Comparison of ENCODE assay signal across 9 cellular contexts in genomic region chr21:41952568-41953248, GRCh38. TPM values are rescaled to one million over a fixed set of nuclear protein-coding genes. Genes with fewer than 3 reads are reported as not detected.
DNase-seq lines count a peak whose midpoint lies in the region; ATAC-seq, FAIRE-seq and TF ChIP-seq lines count a peak whose summit lies in the region.
"Had no signal": no experiment of that assay in that cellular context is flagged by ENCODE, and none has a peak within 500 bp of the region (broad histone marks: within the 10 kb centered on the region; RNA-seq: fewer than 3 reads in every experiment).

No MANE protein-coding gene starts in this region.

- TSS peak; percentile 53 for BruUV-seq in HepG2 (replicated peaks; lab: Mats Ljungman, UMichigan)

- H3K36me3 ChIP-seq in HepG2 (replicated peaks in 1 of 2; ENCODE audit: control insufficient read depth in 1 of 2, insufficient read depth in 2 of 2, low read length in 2 of 2): no peaks in the 10 kb centered on the region
- no peaks in the 10 kb centered on the region for H3K36me3 ChIP-seq in transverse colon

- no peak overlapping the region for H2AFZ ChIP-seq in HepG2 (ENCODE audit: low read length)

- no peaks in the 10 kb centered on the region for H4K20me1 ChIP-seq in HepG2 (ENCODE audit: insufficient read depth, low read length)

- H3K4me2 ChIP-seq in HepG2 (ENCODE audit: low read depth, low read length): peak overlapping the region; percentile 91

- FAIRE-seq in HepG2 (lab: Jason Lieb, UNC): no peak
- FAIRE-seq: endometrium had no signal

- H3K4me1 ChIP-seq in HepG2 (ENCODE audit: insufficient read depth, low read length) (peaks cover 76% of the 10 kb centered on the region), transverse colon (peaks cover 3 to 33% (median 18%) of the 10 kb centered on the region in 4 donors)

- H3K4me3 ChIP-seq in astrocyte of the cerebellum (ENCODE audit: low read depth, low read length) (peak overlapping the region; percentile 62), HepG2 (replicated peaks in 1 of 3; ENCODE audit: insufficient read depth in 1 of 3, low read depth in 2 of 3, low read length in 3 of 3) (peak overlapping the region; percentile 54 to 75 (median 54)), transverse colon (peak overlapping the region; percentile 48 to 87 (median 70))

- H3K27ac ChIP-seq in HepG2 (ENCODE audit: extremely low read length, insufficient read depth, low read length) (peak overlapping the region; percentile 9), transverse colon (peak overlapping the region; percentile 36 to 79 (median 58))

- peak overlapping the region; percentile 72 for H3K9ac ChIP-seq in HepG2 (ENCODE audit: insufficient read depth, low read depth, low read length)

- intact Hi-C loops in Right ventricle myocardium superior (cut with DNase I): no loop called here
- intact Hi-C loops in cardiac septum (cut with DNase I): loop anchor here (10.0 kb wide), 1 partner anchor 162 kb away; no protein-coding TSS in a partner anchor
- intact Hi-C loops in HepG2 (cut with micrococcal nuclease; ENCODE audit: unreplicated experiment): no loop called here
- intact Hi-C loops in transverse colon (cut with DNase I; ENCODE audit: low total_unique reads): loop anchor here (10.0 kb wide), 1 partner anchor 52 kb away; no protein-coding TSS in a partner anchor

- CTCF ChIA-PET in HepG2 (lab: Yijun Ruan, JAX; ENCODE audit: low intra/inter-chr PET ratio, low total read pairs): no interaction called here

- TF ChIP-seq CTCF in astrocyte of the cerebellum (IDR thresholded peaks at IDR 0.05; ENCODE audit: low read depth, low read length, missing control alignments) (no peak), HepG2 (CRISPR knock-in tag; IDR thresholded peaks at IDR 0.05) (no peak), transverse colon (IDR thresholded peaks at IDR 0.05) (no peak)

- WGBS in HepG2 (ENCODE audit: low lambda C conversion rate): 33% methylated on average over 16 of the region's 30 CpGs
- WGBS in transverse colon (ENCODE audit: low coverage in 1 of 2), 2 donors: 49 to 75% methylated on average over 4 to 30 of the region's 30 CpGs

- in situ Hi-C loops in astrocyte of the cerebellum (cut with HindIII; ENCODE audit: low sequenced_read_pairs): no loop called here
- in situ Hi-C loops in HepG2 (cut with HindIII; ENCODE audit: extremely low pct_ligation_motif_present, low pct_unique_long_range_greater_than_20kb): loop anchor here (10.0 kb wide), 1 partner anchor 162 kb away; no protein-coding TSS in a partner anchor
- in situ Hi-C loops in transverse colon (cut with MboI; ENCODE audit: low pct_ligation_motif_present in 1 of 4, low pct_unique_long_range_greater_than_20kb in 1 of 4, low sequenced_read_pairs in 3 of 4): no loop called here

- POLR2A ChIA-PET in HepG2 (lab: Yijun Ruan, JAX): interaction anchor here (1.8 to 2.4 kb wide), 2 partner anchors 20 to 26 kb away, joined by 8 to 11 read pairs; no protein-coding TSS in a partner anchor

- peaks cover 24% of the 10 kb centered on the region for H3K79me2 ChIP-seq in HepG2 (ENCODE audit: insufficient read depth, low read length)

- ATAC-seq in Right ventricle myocardium superior (ENCODE audit: poor library complexity): no peak
- ATAC-seq in HepG2: peak; percentile 24

- H3K27me3 ChIP-seq in HepG2 (ENCODE audit: control insufficient read depth in 1 of 2, insufficient read depth in 2 of 2, low read length in 2 of 2): no peaks in the 10 kb centered on the region
- H3K27me3 ChIP-seq in transverse colon: no peaks in the 10 kb centered on the region

- DNase-seq in Right ventricle myocardium superior (peak; percentile 50), cardiac septum (ENCODE audit: low spot score) (no peak), astrocyte of the cerebellum (ENCODE audit: low read depth) (no peak), HepG2 (ENCODE audit: low spot score) (no peak), transverse colon (peak; percentile 18), epidermal melanocyte (ENCODE audit: insufficient read length, low spot score) (no peak), SW480 (ENCODE audit: low spot score) (no peak), SW 1271 (lab: John Stamatoyannopoulos, UW) (no peak)

- TF ChIP-seq POLR2A in HepG2 (IDR thresholded peaks at IDR 0.05; ENCODE audit: insufficient read depth in 1 of 2, low read depth in 2 of 2, low read length in 2 of 2) (no peak), transverse colon (IDR thresholded peaks at IDR 0.05) (no peak)

- TF ChIP-seq EP300 in HepG2 (IDR thresholded peaks at IDR 0.05; ENCODE audit: low read depth in 2 of 2, low read length in 2 of 2) (no peak), HepG2 (CRISPR knock-in tag; IDR thresholded peaks at IDR 0.05; ENCODE audit: borderline replicate concordance) (no peak), transverse colon (IDR thresholded peaks at IDR 0.05; ENCODE audit: low read depth) (no peak)

- H3K9me3 ChIP-seq in HepG2 (ENCODE audit: low read length): no peaks in the 10 kb centered on the region
- no peaks in the 10 kb centered on the region for H3K9me3 ChIP-seq in transverse colon

- no peak for TF ChIP-seq RAD21 in HepG2 (CRISPR knock-in tag; IDR thresholded peaks at IDR 0.05)

TF ChIP-seq in HepG2, 621 proteins besides CTCF, POLR2A, EP300 and RAD21 (continues in another document):
- TF ChIP-seq ZBTB26 (CRISPR knock-in tag; IDR thresholded peaks at IDR 0.05; ENCODE audit: borderline replicate concordance) (0 out of 2 replicates have a peak, but pooled peaks have one; percentile 23), ZNF768 (CRISPR knock-in tag; IDR thresholded peaks at IDR 0.05) (peak; percentile 88; the same call in 1 of the 2 replicates), ZNF766 (CRISPR knock-in tag; IDR thresholded peaks at IDR 0.05; ENCODE audit: borderline replicate concordance) (no peak), HOXD1 (CRISPR knock-in tag; IDR thresholded peaks at IDR 0.05) (no peak)

RNA-seq across cellular contexts. Expression of gene C2CD2, which starts 1.1 kb away (rescaled TPM):
- total RNA-seq in Right ventricle myocardium superior (4.6 TPM), cardiac septum (7.7 TPM), HepG2 (2016; rRNA removed; fragmentation: Illumina TruSeq; extraction: Trizol) (10.4 and 12.5 TPM in 2 replicates), transverse colon (10 to 100 TPM in 1 of 4 donors, 1 to 10 TPM in 3; 3.0 to 15.7 (median 7.4) TPM)
- total RNA-seq in HepG2 (2016; cell fraction: cytosol; rRNA removed; fragmentation: Illumina TruSeq; extraction: Trizol; ENCODE audit: low read depth): 7.3 and 11.5 TPM in 2 replicates
- total RNA-seq in HepG2 (2016; cell fraction: insoluble cytoplasmic fraction; rRNA removed; fragmentation: Illumina TruSeq; extraction: Trizol): 10.9 and 12.2 TPM in 2 replicates
- 9.5 and 12.2 TPM in 2 replicates for total RNA-seq in HepG2 (2016; cell fraction: membrane; rRNA removed; fragmentation: Illumina TruSeq; extraction: Trizol)
- total RNA-seq in HepG2 (2016; cell fraction: nucleus; rRNA removed; fragmentation: Illumina TruSeq; extraction: Trizol): 14.5 and 19.4 TPM in 2 replicates
- 19.5 and 19.7 TPM in 2 replicates for polyA plus RNA-seq in HepG2 (2011; rRNA removed)
- polyA plus RNA-seq in HepG2 (2011; cell fraction: cytosol; rRNA removed): 11.6 and 12.9 TPM in 2 replicates
- polyA plus RNA-seq in HepG2 (2011; cell fraction: nucleus; rRNA removed): 29.5 and 36.3 TPM in 2 replicates
- 8.1 and 8.7 TPM in 2 replicates for polyA plus RNA-seq in HepG2 (2012)
- 1.3 and 1.9 TPM in 2 replicates for polyA plus RNA-seq in HepG2 (2016; cell fraction: cytosol; fragmentation: Illumina TruSeq; extraction: Trizol; ENCODE audit: low read depth)
- polyA plus RNA-seq in HepG2 (2016; cell fraction: insoluble cytoplasmic fraction; fragmentation: Illumina TruSeq; extraction: Trizol; ENCODE audit: low read depth): 7.6 and 8.0 TPM in 2 replicates
- 3.9 and 4.6 TPM in 2 replicates for polyA plus RNA-seq in HepG2 (2016; cell fraction: membrane; fragmentation: Illumina TruSeq; extraction: Trizol; ENCODE audit: low read depth)
- polyA plus RNA-seq in HepG2 (2016; cell fraction: nucleus; fragmentation: Illumina TruSeq; extraction: Trizol; ENCODE audit: insufficient read depth, low read depth): 22.5 and 23.5 TPM in 2 replicates
- polyA minus RNA-seq in HepG2 (2011; rRNA and poly(A)+ RNA removed; ENCODE audit: low replicate concordance): 80.5 and 82.8 TPM in 2 replicates
- polyA minus RNA-seq in HepG2 (2011; cell fraction: cytosol; rRNA and poly(A)+ RNA removed): 15.5 and 21.5 TPM in 2 replicates
- polyA minus RNA-seq in HepG2 (2011; cell fraction: nucleus; rRNA and poly(A)+ RNA removed): 34.5 and 38.3 TPM in 2 replicates

RNA-seq across cellular contexts. Expression of gene ZBTB21, which starts 57.5 kb away (rescaled TPM):
- total RNA-seq in Right ventricle myocardium superior (5.5 TPM), cardiac septum (7.8 TPM), HepG2 (2016; rRNA removed; fragmentation: Illumina TruSeq; extraction: Trizol) (6.1 and 7.7 TPM in 2 replicates), transverse colon (10 to 100 TPM in 2 of 4 donors, 1 to 10 TPM in 2; 5.2 to 19.5 (median 9.7) TPM)
- 0.97 and 1.3 TPM in 2 replicates for total RNA-seq in HepG2 (2016; cell fraction: cytosol; rRNA removed; fragmentation: Illumina TruSeq; extraction: Trizol; ENCODE audit: low read depth)
- total RNA-seq in HepG2 (2016; cell fraction: insoluble cytoplasmic fraction; rRNA removed; fragmentation: Illumina TruSeq; extraction: Trizol): 5.5 and 8.3 TPM in 2 replicates
- 3.0 and 3.4 TPM in 2 replicates for total RNA-seq in HepG2 (2016; cell fraction: membrane; rRNA removed; fragmentation: Illumina TruSeq; extraction: Trizol)
- total RNA-seq in HepG2 (2016; cell fraction: nucleus; rRNA removed; fragmentation: Illumina TruSeq; extraction: Trizol): 8.5 and 10.3 TPM in 2 replicates
- polyA plus RNA-seq in HepG2 (2011; rRNA removed): 2.5 and 4.5 TPM in 2 replicates
- 1.6 and 2.3 TPM in 2 replicates for polyA plus RNA-seq in HepG2 (2011; cell fraction: cytosol; rRNA removed)
- polyA plus RNA-seq in HepG2 (2011; cell fraction: nucleus; rRNA removed): 4.3 and 8.3 TPM in 2 replicates
- polyA plus RNA-seq in HepG2 (2012): 3.7 and 5.1 TPM in 2 replicates
- 0.25 TPM in 2 replicates for polyA plus RNA-seq in HepG2 (2016; cell fraction: cytosol; fragmentation: Illumina TruSeq; extraction: Trizol; ENCODE audit: low read depth)
- polyA plus RNA-seq in HepG2 (2016; cell fraction: insoluble cytoplasmic fraction; fragmentation: Illumina TruSeq; extraction: Trizol; ENCODE audit: low read depth): 5.7 and 5.8 TPM in 2 replicates
- polyA plus RNA-seq in HepG2 (2016; cell fraction: membrane; fragmentation: Illumina TruSeq; extraction: Trizol; ENCODE audit: low read depth): 0.60 and 0.90 TPM in 2 replicates
- polyA plus RNA-seq in HepG2 (2016; cell fraction: nucleus; fragmentation: Illumina TruSeq; extraction: Trizol; ENCODE audit: insufficient read depth, low read depth): 8.0 and 9.0 TPM in 2 replicates
- polyA minus RNA-seq in HepG2 (2011; rRNA and poly(A)+ RNA removed; ENCODE audit: low replicate concordance): 6.1 and 21.7 TPM in 2 replicates
- polyA minus RNA-seq in HepG2 (2011; cell fraction: cytosol; rRNA and poly(A)+ RNA removed): 4.0 and 6.0 TPM in 2 replicates
- polyA minus RNA-seq in HepG2 (2011; cell fraction: nucleus; rRNA and poly(A)+ RNA removed): 14.5 and 16.0 TPM in 2 replicates

Comparison
In these comparisons a context has a peak if more than half of its experiments do, and no peak if none do; other contexts are left out.
1. DNase-seq: peak in Right ventricle myocardium superior (single experiment) and transverse colon (single experiment); none in cardiac septum (single experiment), astrocyte of the cerebellum (single experiment), HepG2 (single experiment), epidermal melanocyte (single experiment), SW480 (single experiment) and SW 1271 (0 of 2).
2. intact Hi-C loops: an anchor here in cardiac septum (10.0 kb wide) and transverse colon (10.0 kb wide); none called in Right ventricle myocardium superior and HepG2.
3. Peak in every context shown above with its lines, with median percentiles within 50 percentile points of each other: H3K4me3 ChIP-seq.